ENCODE assay signal across 8 cellular contexts in genomic region chr15:22980189-22981136, GRCh38. TPM values are rescaled to one million over a fixed set of nuclear protein-coding genes. Genes with fewer than 3 reads are reported as not detected.
DNase-seq lines count a peak whose midpoint lies in the region; ATAC-seq and TF ChIP-seq lines count a peak whose summit lies in the region.

Gene CYFIP1, minus strand, starts transcription at chr15:22980368. Its CDS starts 33,083 bp downstream, at chr15:22947285.

- H3K27me3 ChIP-seq in colonic mucosa (no peaks in the 10 kb centered on the region), spleen (replicated peaks in 1 of 7) (peaks cover 0 to 31% (median 20%) of the 10 kb centered on the region in 7 donors)

- H3K4me1 ChIP-seq in colonic mucosa (peaks cover 5% of the 10 kb centered on the region), spleen (peaks cover 5 to 37% (median 21%) of the 10 kb centered on the region in 6 donors)

- peak within 1 kb of the TSS; percentile 91 for H3K4me3 Mint-ChIP-seq in T-helper 1 cell treated with Interleukin-12 subunit alpha and Interleukin-12 subunit beta and Interleukin-4 antibody, amounts not matched to agents 30 μg/mL and 1 μg/mL, for 36 hours

- H3K27ac Mint-ChIP-seq in T-helper 1 cell treated with Interleukin-12 subunit alpha and Interleukin-12 subunit beta and Interleukin-4 antibody, amounts not matched to agents 30 μg/mL and 1 μg/mL, for 36 hours = no peak within 1 kb of the TSS

- DNase-seq in Daoy (ENCODE audit: low read depth) = peak; percentile 93
- peak; percentile 91 for DNase-seq in HuH-7.5 (ENCODE audit: low spot score)
- peak; percentile 91 for DNase-seq in colonic mucosa
- DNase-seq in kidney glomerular epithelial cell (lab: John Stamatoyannopoulos, UW) = peak; percentile 70
- DNase-seq in spleen = peak; percentile 88

- no peak for TF ChIP-seq CTCF in colonic mucosa (IDR thresholded peaks at IDR 0.05)
- TF ChIP-seq CTCF in spleen (IDR thresholded peaks at IDR 0.05 in 8 of 11, conservative IDR thresholded peaks at IDR 0.05 in 3 of 11) = no peak

- H3K4me3 ChIP-seq in colonic mucosa = peak within 1 kb of the TSS; percentile 85
- peak within 1 kb of the TSS; percentile 58 to 96 (median 80) for H3K4me3 ChIP-seq in spleen

- intact Hi-C loops in colonic mucosa (cut with DNase I) = no loop called here
- intact Hi-C loops in spleen (cut with DNase I; ENCODE audit: low total_unique reads) = loop anchor here (10.0 kb wide), 1 partner anchor 54 kb away; the partner anchor contains the start of gene TUBGCP5

- H3K36me3 ChIP-seq in colonic mucosa (no peaks in the 10 kb centered on the region), spleen (no peaks in the 10 kb centered on the region)

- H3K27ac ChIP-seq in colonic mucosa (peak within 1 kb of the TSS; percentile 83), spleen (peak within 1 kb of the TSS; percentile 17 to 87 (median 82))

- H3K4me1 Mint-ChIP-seq in T-helper 1 cell treated with Interleukin-12 subunit alpha and Interleukin-12 subunit beta and Interleukin-4 antibody, amounts not matched to agents 30 μg/mL and 1 μg/mL, for 36 hours (ENCODE audit: low read depth) = peaks cover 8% of the 10 kb centered on the region

- ATAC-seq in GM21423 (IDR thresholded peaks at IDR 0.05; ENCODE audit: unreplicated experiment) (peak; percentile 61), GM18873 (IDR thresholded peaks at IDR 0.05; ENCODE audit: low FRiP score, unreplicated experiment) (no peak)

- WGBS in spleen, 5 donors = 1 to 3% (median 2%) methylated on average over 34 to 99 of the region's 99 CpGs

- no peaks in the 10 kb centered on the region for H3K36me3 Mint-ChIP-seq in T-helper 1 cell treated with Interleukin-12 subunit alpha and Interleukin-12 subunit beta and Interleukin-4 antibody, amounts not matched to agents 30 μg/mL and 1 μg/mL, for 36 hours (ENCODE audit: low read depth)

- no peak for TF ChIP-seq POLR2A in spleen (IDR thresholded peaks at IDR 0.05)

- no peaks in the 10 kb centered on the region for H3K9me3 Mint-ChIP-seq in T-helper 1 cell treated with Interleukin-12 subunit alpha and Interleukin-12 subunit beta and Interleukin-4 antibody, amounts not matched to agents 30 μg/mL and 1 μg/mL, for 36 hours

- no peaks in the 10 kb centered on the region for H3K9me3 ChIP-seq in colonic mucosa
- no peaks in the 10 kb centered on the region for H3K9me3 ChIP-seq in spleen

- H3K9ac ChIP-seq in colonic mucosa (ENCODE audit: low read depth in 2 of 2, low read length in 2 of 2) = peak within 1 kb of the TSS; percentile 89 to 96

- peaks cover 10% of the 10 kb centered on the region for H3K27me3 Mint-ChIP-seq in T-helper 1 cell treated with Interleukin-12 subunit alpha and Interleukin-12 subunit beta and Interleukin-4 antibody, amounts not matched to agents 30 μg/mL and 1 μg/mL, for 36 hours (ENCODE audit: low read depth)

RNA-seq across cellular contexts. Expression of gene CYFIP1, which starts in this region (rescaled TPM):
- total RNA-seq in Daoy (2014; rRNA removed; shearing (Covaris generic)) = 55.8 and 80.3 TPM in 2 replicates
- total RNA-seq in colonic mucosa = 100 to 1,000 TPM; 119 to 165 TPM
- 100 to 1,000 TPM in 3 of 7 donors, 10 to 100 TPM in 4; 75.2 to 139 (median 90.6) TPM for total RNA-seq in spleen
- polyA plus RNA-seq in spleen = 10 to 100 TPM; 11.5 to 30.3 (median 14.2) TPM
